14 cellular contexts compared by ENCODE assay signal in the genomic region with DNA sequence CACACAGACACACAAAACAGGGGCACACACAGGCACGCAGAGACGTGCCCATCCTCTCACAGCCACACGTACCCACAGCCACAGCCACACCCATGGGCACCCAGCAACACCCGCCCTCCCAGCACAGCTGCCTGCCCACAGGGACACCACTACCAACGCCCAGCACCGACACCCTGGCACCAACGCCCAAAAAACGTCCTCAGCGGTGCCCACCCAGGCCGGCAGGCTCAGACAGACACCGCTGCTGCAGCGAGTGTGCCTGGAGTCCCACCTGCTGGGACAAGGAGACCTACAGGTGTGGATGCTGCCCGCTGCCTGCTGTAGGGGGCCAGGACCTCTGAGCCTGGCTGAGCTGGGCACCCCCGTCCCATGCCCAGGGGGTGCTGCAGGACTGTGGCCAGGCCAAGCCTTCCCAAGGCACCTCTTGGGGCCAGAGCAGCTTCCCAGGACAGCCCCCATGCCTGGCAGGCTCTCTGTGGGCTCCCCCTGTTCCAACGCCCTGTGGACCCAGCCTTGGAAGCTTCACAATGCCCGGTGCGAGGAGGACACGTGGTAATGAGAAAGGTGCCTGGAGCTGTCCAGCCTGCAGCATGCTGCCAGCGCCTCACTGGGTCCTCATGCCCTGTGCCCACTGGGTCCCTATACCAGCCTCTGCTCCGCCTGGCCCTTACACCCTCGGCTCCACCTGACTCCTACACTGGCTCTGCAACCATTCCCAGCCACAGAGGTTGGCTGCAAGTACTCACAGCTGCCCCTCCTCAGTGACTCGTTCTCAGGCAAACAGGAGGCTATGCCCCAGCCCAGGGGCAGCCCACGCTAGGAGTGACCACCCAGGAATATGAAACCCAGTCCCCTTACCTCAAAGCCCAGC. TPM values are rescaled to one million over a fixed set of nuclear protein-coding genes. Genes with fewer than 3 reads are reported as not detected.
DNase-seq lines count a peak whose midpoint lies in the region; ATAC-seq and TF ChIP-seq lines count a peak whose summit lies in the region.
"Had no signal": no experiment of that assay in that cellular context is flagged by ENCODE, and none has a peak within 500 bp of the region (broad histone marks: within the 10 kb centered on the region; RNA-seq: fewer than 3 reads in every experiment).

No MANE protein-coding gene starts in this region.

- H3K9me3 ChIP-seq in T-helper 17 cell (ENCODE audit: control insufficient read depth, low read length, poor library complexity, severe bottlenecking) (no peaks in the 10 kb centered on the region), right lobe of liver (no peaks in the 10 kb centered on the region)

- no peaks in the 10 kb centered on the region for H3K4me1 ChIP-seq in right lobe of liver

- no peaks in the 10 kb centered on the region for H3K9me3 Mint-ChIP-seq in stimulated activated effector memory CD8-positive, alpha-beta T cell treated with anti-CD3 and anti-CD28 coated beads, Interleukin-12 subunit alpha, Interleukin-12 subunit beta, amount 100 ng/mL, for 72 hours

- no peak overlapping the region for H3K27ac Mint-ChIP-seq in T-helper 17 cell
- no peak overlapping the region for H3K27ac Mint-ChIP-seq in stimulated activated effector memory CD8-positive, alpha-beta T cell treated with anti-CD3 and anti-CD28 coated beads, Interleukin-12 subunit alpha, Interleukin-12 subunit beta, amount 100 ng/mL, for 72 hours
- H3K27ac Mint-ChIP-seq: activated T-cell treated with anti-CD3 and anti-CD28 coated beads, Interleukin-2, amount 50 U/mL, for 72 hours; IgD-negative memory B cell had no signal

- ATAC-seq in T-helper 17 cell = peak; percentile 47
- no peak for ATAC-seq in right lobe of liver
- peak; percentile 57 for ATAC-seq in stimulated activated effector memory CD8-positive, alpha-beta T cell treated with anti-CD3 and anti-CD28 coated beads, Interleukin-12 subunit alpha, Interleukin-12 subunit beta, amount 100 ng/mL, for 72 hours
- no peak for ATAC-seq in HG02678 (IDR thresholded peaks at IDR 0.05; ENCODE audit: unreplicated experiment)
- ATAC-seq in GM21367 (IDR thresholded peaks at IDR 0.05; ENCODE audit: unreplicated experiment) = no peak
- ATAC-seq: activated T-cell treated with anti-CD3 and anti-CD28 coated beads, Interleukin-2, amount 50 U/mL, for 72 hours; stimulated activated naive CD8-positive, alpha-beta T cell treated with anti-CD3 and anti-CD28 coated beads, Interleukin-15, amount 100 ng/mL, for 72 hours had no signal

- TF ChIP-seq CTCF in right lobe of liver (IDR thresholded peaks at IDR 0.05) = no peak

- intact Hi-C loops in right lobe of liver (cut with DNase I) = no loop called here

- no peak overlapping the region for H3K4me3 Mint-ChIP-seq in T-helper 17 cell
- H3K4me3 Mint-ChIP-seq in stimulated activated effector memory CD8-positive, alpha-beta T cell treated with anti-CD3 and anti-CD28 coated beads, Interleukin-12 subunit alpha, Interleukin-12 subunit beta, amount 100 ng/mL, for 72 hours = no peak overlapping the region
- H3K4me3 Mint-ChIP-seq: activated T-cell treated with anti-CD3 and anti-CD28 coated beads, Interleukin-2, amount 50 U/mL, for 72 hours; stimulated activated naive CD8-positive, alpha-beta T cell treated with anti-CD3 and anti-CD28 coated beads, Interleukin-15, amount 100 ng/mL, for 72 hours had no signal

- peak; percentile 60 for DNase-seq in activated effector memory CD4-positive, alpha-beta T cell treated with anti-CD3 and anti-CD28 coated beads, Interleukin-2, amount 50 U/mL, for 16 hours
- DNase-seq in activated effector memory CD4-positive, alpha-beta T cell treated with Interleukin-2 at 50 U/mL for 16 hours = no peak
- DNase-seq in T-helper 17 cell = no peak
- DNase-seq in right lobe of liver = peak; percentile 16 to 53 (median 37)
- DNase-seq in stimulated activated effector memory CD8-positive, alpha-beta T cell treated with anti-CD3 and anti-CD28 coated beads, Interleukin-12 subunit alpha, Interleukin-12 subunit beta, amount 100 ng/mL, for 72 hours (ENCODE audit: low spot score in 2 of 2) = peak in 1 of 2 donors; percentile 44
- DNase-seq in activated naive CD4-positive, alpha-beta T cell (lab: John Stamatoyannopoulos, UW) = no peak
- DNase-seq: activated CD4-positive, CD25-positive, alpha-beta regulatory T cell treated with anti-CD3 and anti-CD28 coated beads, Interleukin-2, amount 50 U/mL, for 72 hours; activated T-cell treated with anti-CD3 and anti-CD28 coated beads, Interleukin-2, amount 50 U/mL, for 72 hours; mesendoderm; NCI-H2081 treated with DMSO at 0.1 percent for 48 hours had no signal

- 40% methylated on average over 2 of the region's 23 CpGs for WGBS in right lobe of liver (ENCODE audit: insufficient coverage, low coverage, low lambda C conversion rate, missing lambda C conversion rate)

- no peak for TF ChIP-seq POLR2A in right lobe of liver (IDR thresholded peaks at IDR 0.05)

- peaks cover 2% of the 10 kb centered on the region for H3K36me3 Mint-ChIP-seq in T-helper 17 cell (ENCODE audit: low read depth)
- H3K36me3 Mint-ChIP-seq in stimulated activated effector memory CD8-positive, alpha-beta T cell treated with anti-CD3 and anti-CD28 coated beads, Interleukin-12 subunit alpha, Interleukin-12 subunit beta, amount 100 ng/mL, for 72 hours = no peaks in the 10 kb centered on the region

- peaks cover 17% of the 10 kb centered on the region for H3K4me1 Mint-ChIP-seq in T-helper 17 cell
- H3K4me1 Mint-ChIP-seq in stimulated activated effector memory CD8-positive, alpha-beta T cell treated with anti-CD3 and anti-CD28 coated beads, Interleukin-12 subunit alpha, Interleukin-12 subunit beta, amount 100 ng/mL, for 72 hours = peaks cover 34% of the 10 kb centered on the region

- no peaks in the 10 kb centered on the region for H3K27me3 ChIP-seq in right lobe of liver

- no peak overlapping the region for H3K4me3 ChIP-seq in right lobe of liver

- no peak overlapping the region for H3K27ac ChIP-seq in right lobe of liver

- peaks cover 12% of the 10 kb centered on the region for H3K27me3 Mint-ChIP-seq in T-helper 17 cell

- H3K36me3 ChIP-seq in right lobe of liver = no peaks in the 10 kb centered on the region

RNA-seq across cellular contexts. Expression of a gene that starts 45.8 kb away (rescaled TPM):
- total RNA-seq in T-helper 17 cell (not detected), right lobe of liver (under 1 TPM in 2 of 6 experiments, not detected in 4; 0.51 to 0.64 TPM)
- total RNA-seq: activated T-cell treated with anti-CD3 and anti-CD28 coated beads, Interleukin-2, amount 50 U/mL, for 72 hours had no signal

RNA-seq across cellular contexts. Expression of a gene that starts 52.9 kb away (rescaled TPM):
- total RNA-seq in T-helper 17 cell (under 1 TPM in 1 of 2 donors, not detected in 1; 0.18 TPM), right lobe of liver (under 1 TPM; 0.42 to 0.81 (median 0.64) TPM)

RNA-seq across cellular contexts. Expression of a gene that starts 56.4 kb away (rescaled TPM):
- total RNA-seq in T-helper 17 cell (not detected), right lobe of liver (not detected)
- total RNA-seq: activated T-cell treated with anti-CD3 and anti-CD28 coated beads, Interleukin-2, amount 50 U/mL, for 72 hours had no signal

Comparison
In these comparisons a context has a peak if more than half of its experiments do, and no peak if none do; other contexts are left out.
1. DNase-seq: peak in activated effector memory CD4-positive, alpha-beta T cell treated with anti-CD3 and anti-CD28 coated beads, Interleukin-2, amount 50 U/mL, for 16 hours (single experiment) and right lobe of liver (3 of 3); none in activated effector memory CD4-positive, alpha-beta T cell treated with Interleukin-2 at 50 U/mL for 16 hours (single experiment), T-helper 17 cell (0 of 3) and activated naive CD4-positive, alpha-beta T cell (0 of 4).
2. ATAC-seq: peak in T-helper 17 cell (single experiment) and stimulated activated effector memory CD8-positive, alpha-beta T cell treated with anti-CD3 and anti-CD28 coated beads, Interleukin-12 subunit alpha, Interleukin-12 subunit beta, amount 100 ng/mL, for 72 hours (single experiment); none in right lobe of liver (0 of 4), HG02678 (single experiment) and GM21367 (single experiment).